22 cellular contexts compared by ENCODE assay signal in the genomic region with DNA sequence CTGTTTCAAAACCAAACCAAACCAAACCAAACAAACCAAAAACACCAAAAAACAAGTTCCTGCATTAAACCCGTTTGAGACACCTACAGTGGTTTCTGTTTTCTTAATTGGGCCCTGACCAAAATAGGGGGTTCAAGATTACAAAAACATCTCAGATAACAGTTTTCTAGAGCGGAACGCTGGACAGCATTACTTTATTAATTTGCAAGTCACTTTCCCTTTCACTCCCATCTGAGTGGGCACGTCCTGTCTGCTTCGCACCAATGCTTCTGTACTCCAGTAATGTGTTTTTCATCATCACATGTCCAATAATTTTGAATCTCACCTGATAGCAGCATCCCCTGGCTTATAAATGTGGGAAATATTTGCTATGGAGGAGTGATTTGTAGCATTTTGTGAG. TPM values are rescaled to one million over a fixed set of nuclear protein-coding genes. Genes with fewer than 3 reads are reported as not detected.
DNase-seq lines count a peak whose midpoint lies in the region; ATAC-seq and TF ChIP-seq lines count a peak whose summit lies in the region.
"Had no signal": no experiment of that assay in that cellular context is flagged by ENCODE, and none has a peak within 500 bp of the region (broad histone marks: within the 10 kb centered on the region; RNA-seq: fewer than 3 reads in every experiment).

No MANE protein-coding gene starts in this region.

- peaks cover 4% of the 10 kb centered on the region for H3K27me3 Mint-ChIP-seq in T-helper 17 cell
- H3K27me3 Mint-ChIP-seq in CD4-positive, alpha-beta memory T cell: no peaks in the 10 kb centered on the region
- H3K27me3 Mint-ChIP-seq: CD4-positive, CD25-positive, alpha-beta regulatory T cell; IgD-negative memory B cell had no signal

- CTCF ChIA-PET in CD4-positive, alpha-beta memory T cell (lab: Charles Lee; ENCODE audit: partially characterized antibody): no interaction called here

- H3K4me3 ChIP-seq in left ventricle myocardium inferior (no peak overlapping the region), skeletal muscle tissue (ENCODE audit: low read length in 3 of 3) (no peak overlapping the region)
- no peak overlapping the region for H3K4me3 ChIP-seq in CD4-positive, alpha-beta memory T cell (ENCODE audit: low read length in 2 of 2)

- POLR2A ChIA-PET in CD4-positive, alpha-beta memory T cell (lab: Charles Lee; ENCODE audit: partially characterized antibody): no interaction called here

- peaks cover 2% of the 10 kb centered on the region for H3K36me3 Mint-ChIP-seq in T-helper 17 cell (ENCODE audit: low read depth)
- no peaks in the 10 kb centered on the region for H3K36me3 Mint-ChIP-seq in CD4-positive, alpha-beta memory T cell
- H3K36me3 Mint-ChIP-seq: CD4-positive, CD25-positive, alpha-beta regulatory T cell; IgD-negative memory B cell had no signal

- H3K9ac ChIP-seq in skeletal muscle tissue (ENCODE audit: low read depth in 1 of 3, low read length in 3 of 3): no peak overlapping the region

- DNase-seq in left ventricle myocardium inferior: no peak
- DNase-seq in Right ventricle myocardium superior: no peak
- no peak for DNase-seq in T-helper 17 cell
- DNase-seq in NCI-H1417 (lab: John Stamatoyannopoulos, UW): no peak
- no peak for DNase-seq in NK-92 (lab: John Stamatoyannopoulos, UW; ENCODE audit: unreplicated experiment)
- DNase-seq in CD4-positive, alpha-beta memory T cell: no peak
- DNase-seq: 8988T; C1 segment of cervical spinal cord; Caco-2; CD4-positive, CD25-positive, alpha-beta regulatory T cell; DMS153; DMS79; GDM1; GOT3; H7; HFFc6; Karpas-422; KBM-7 had no signal

- H3K4me1 ChIP-seq in left ventricle myocardium inferior (peaks cover 33% of the 10 kb centered on the region), skeletal muscle tissue (ENCODE audit: control insufficient read depth in 3 of 3, insufficient read depth in 3 of 3, low read length in 3 of 3) (peaks cover 0 to 12% (median 9%) of the 10 kb centered on the region in 3 donors)
- H3K4me1 ChIP-seq in CD4-positive, alpha-beta memory T cell (ENCODE audit: insufficient read depth, low read length): no peaks in the 10 kb centered on the region
- H3K4me1 ChIP-seq: Caco-2 had no signal

- H3K4me3 Mint-ChIP-seq in T-helper 17 cell: no peak overlapping the region
- H3K4me3 Mint-ChIP-seq in CD4-positive, alpha-beta memory T cell: no peak overlapping the region
- H3K4me3 Mint-ChIP-seq: CD4-positive, CD25-positive, alpha-beta regulatory T cell; HFFc6; IgD-negative memory B cell had no signal

- H3K9me3 ChIP-seq in left ventricle myocardium inferior (replicated peaks) (no peaks in the 10 kb centered on the region), T-helper 17 cell (ENCODE audit: control insufficient read depth, low read length, poor library complexity, severe bottlenecking) (no peaks in the 10 kb centered on the region), skeletal muscle tissue (ENCODE audit: control insufficient read depth in 3 of 3, low read length in 3 of 3) (no peaks in the 10 kb centered on the region)
- no peaks in the 10 kb centered on the region for H3K9me3 ChIP-seq in CD4-positive, alpha-beta memory T cell (ENCODE audit: control insufficient read depth in 1 of 2, low read length in 2 of 2)

- peaks cover 3% of the 10 kb centered on the region for H3K4me1 Mint-ChIP-seq in T-helper 17 cell
- H3K4me1 Mint-ChIP-seq in CD4-positive, alpha-beta memory T cell: no peaks in the 10 kb centered on the region
- H3K4me1 Mint-ChIP-seq: CD4-positive, CD25-positive, alpha-beta regulatory T cell had no signal

- H3K27ac ChIP-seq in left ventricle myocardium inferior (replicated peaks) (peak overlapping the region; percentile 80), skeletal muscle tissue (ENCODE audit: low read depth, low read length) (peak overlapping the region; percentile 21)
- H3K27ac ChIP-seq in CD4-positive, alpha-beta memory T cell (ENCODE audit: low read depth, low read length): no peak overlapping the region

- H3K36me3 ChIP-seq in left ventricle myocardium inferior (no peaks in the 10 kb centered on the region), skeletal muscle tissue (ENCODE audit: control insufficient read depth in 3 of 3, insufficient read depth in 3 of 3, low read length in 3 of 3) (no peaks in the 10 kb centered on the region)
- no peaks in the 10 kb centered on the region for H3K36me3 ChIP-seq in CD4-positive, alpha-beta memory T cell (ENCODE audit: insufficient read depth, low read length)

- H3K9me3 Mint-ChIP-seq in CD4-positive, alpha-beta memory T cell: peaks cover 0 to 6% (median 1%) of the 10 kb centered on the region in 8 donors
- H3K9me3 Mint-ChIP-seq: CD4-positive, CD25-positive, alpha-beta regulatory T cell; HFFc6; IgD-negative memory B cell had no signal

- intact Hi-C loops in left ventricle myocardium inferior (cut with micrococcal nuclease) (no loop called here), Right ventricle myocardium superior (cut with DNase I) (no loop called here)
- intact Hi-C loops in CD4-positive, alpha-beta memory T cell (cut with micrococcal nuclease): no loop called here

- no peaks in the 10 kb centered on the region for H3K27me3 ChIP-seq in left ventricle myocardium inferior (ENCODE audit: low read depth)
- H3K27me3 ChIP-seq in skeletal muscle tissue (ENCODE audit: control insufficient read depth in 3 of 3, insufficient read depth in 3 of 3, low read length in 3 of 3): no peaks in the 10 kb centered on the region
- no peaks in the 10 kb centered on the region for H3K27me3 ChIP-seq in CD4-positive, alpha-beta memory T cell (ENCODE audit: insufficient read depth, low read length)

- H3K27ac Mint-ChIP-seq in T-helper 17 cell: peak overlapping the region; percentile 24
- H3K27ac Mint-ChIP-seq in CD4-positive, alpha-beta memory T cell: no peak overlapping the region
- H3K27ac Mint-ChIP-seq: CD4-positive, CD25-positive, alpha-beta regulatory T cell; IgD-negative memory B cell had no signal

- no peak for TF ChIP-seq CTCF in left ventricle myocardium inferior (IDR thresholded peaks at IDR 0.05; ENCODE audit: borderline replicate concordance)

- ATAC-seq in Right ventricle myocardium superior (ENCODE audit: poor library complexity): no peak
- ATAC-seq in HG02885 (IDR thresholded peaks at IDR 0.05; ENCODE audit: poor library complexity, unreplicated experiment): peak; percentile 62
- no peak for ATAC-seq in T-helper 17 cell
- ATAC-seq: HCT116 had no signal

RNA-seq across cellular contexts. Expression of a gene that starts 11.7 kb away (rescaled TPM):
- 16.2 TPM for total RNA-seq in left ventricle myocardium inferior
- 16.8 TPM for total RNA-seq in Right ventricle myocardium superior
- total RNA-seq in T-helper 17 cell: under 1 TPM; 0.23 to 0.52 TPM
- 125 TPM for total RNA-seq in skeletal muscle tissue
- under 1 TPM; 0.12 to 0.14 TPM for total RNA-seq in CD4-positive, alpha-beta memory T cell
- polyA plus RNA-seq in CD4-positive, alpha-beta memory T cell: under 1 TPM; 0.20 to 0.38 TPM
- total RNA-seq: CD4-positive, CD25-positive, alpha-beta regulatory T cell had no signal
- polyA plus RNA-seq: CD4-positive, CD25-positive, alpha-beta regulatory T cell had no signal

Comparison
In these comparisons a context has a peak if more than half of its experiments do, and no peak if none do; other contexts are left out.
1. RNA of a gene that starts 11.7 kb away (total RNA-seq): 125 TPM in skeletal muscle tissue (single experiment), 16.8 TPM in Right ventricle myocardium superior (single experiment) and 16.2 TPM in left ventricle myocardium inferior (single experiment); 0.23 to 0.52 TPM in T-helper 17 cell and 0.12 to 0.14 TPM in CD4-positive, alpha-beta memory T cell; every median in the first group is over 10 times any median in the second.